In the genomic region with DNA sequence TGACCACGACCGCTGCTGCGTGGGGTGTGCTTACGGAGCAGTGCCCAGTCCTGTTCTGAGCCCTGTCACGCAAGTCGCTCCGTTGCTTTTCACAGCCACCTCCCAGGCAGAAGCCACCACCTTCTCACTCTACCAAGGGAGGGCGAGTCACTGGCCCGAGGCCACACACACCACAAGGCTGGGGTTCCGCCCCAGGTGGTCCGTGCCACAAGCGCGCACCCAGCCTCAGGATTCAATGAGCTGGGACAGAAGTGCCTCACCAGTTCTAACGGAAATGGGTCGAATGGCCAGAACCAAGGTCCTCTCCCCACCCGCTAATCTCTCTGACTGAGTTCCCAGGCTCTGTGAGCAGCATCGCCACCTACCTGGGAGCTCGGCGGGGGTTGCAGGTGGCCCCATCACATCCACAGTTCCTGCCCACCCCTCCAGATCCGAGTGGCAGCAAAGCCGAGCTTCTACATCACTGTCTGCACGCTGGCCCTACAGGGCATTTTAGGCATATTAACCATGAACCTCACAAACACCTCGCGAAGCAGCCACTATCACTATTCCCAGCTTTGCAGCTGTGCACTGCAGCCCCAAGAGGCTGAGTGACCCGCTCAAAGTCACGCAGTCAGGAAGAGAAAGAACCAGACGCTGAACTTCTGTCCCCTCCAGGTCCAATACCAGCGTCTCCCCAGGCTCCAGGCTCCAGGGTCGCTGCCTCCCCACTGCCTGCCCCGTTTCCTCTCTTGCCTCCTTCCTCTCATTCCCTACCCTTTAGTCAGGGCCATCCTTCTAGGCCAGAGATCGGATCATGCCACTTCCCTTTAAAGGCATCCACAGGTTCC, we compare ENCODE assay signal across 13 cellular contexts.
DNase-seq lines count a peak whose midpoint lies in the region; ATAC-seq and TF ChIP-seq lines count a peak whose summit lies in the region.
"Had no signal": no experiment of that assay in that cellular context is flagged by ENCODE, and none has a peak within 500 bp of the region (broad histone marks: within the 10 kb centered on the region; RNA-seq: fewer than 3 reads in every experiment).

No MANE protein-coding gene starts in this region.

- no TSS peak for BruUV-seq in A673 (replicated peaks; lab: Mats Ljungman, UMichigan)

- peak overlapping the region; percentile 70 for H3K27ac Mint-ChIP-seq in T-helper 17 cell

- peak overlapping the region; percentile 86 for H3K4me2 ChIP-seq in BLaER1

- intact Hi-C loops in A673 (cut with micrococcal nuclease; ENCODE audit: unreplicated experiment), result no loop called here

- peaks cover 9% of the 10 kb centered on the region for H3K4me1 Mint-ChIP-seq in T-helper 17 cell

- CTCF ChIA-PET in A673 (lab: Charles Lee), result no interaction called here

- no peaks in the 10 kb centered on the region for H3K27me3 ChIP-seq in BLaER1
- H3K27me3 ChIP-seq in A673 (replicated peaks; ENCODE audit: insufficient read depth, low read depth, low read length, poor library complexity), result no peaks in the 10 kb centered on the region

- ATAC-seq in GM19043 (IDR thresholded peaks at IDR 0.05; ENCODE audit: low read depth, unreplicated experiment) (peak; percentile 78), HG02798 (IDR thresholded peaks at IDR 0.05; ENCODE audit: poor library complexity, unreplicated experiment) (peak; percentile 72), T-helper 17 cell (no peak), GM21423 (IDR thresholded peaks at IDR 0.05; ENCODE audit: unreplicated experiment) (no peak)
- ATAC-seq: left ventricle myocardium superior had no signal

- H3K27ac ChIP-seq in BLaER1, result no peak overlapping the region
- no peak overlapping the region for H3K27ac ChIP-seq in A673 (ENCODE audit: low read depth, low read length, poor library complexity, severe bottlenecking)
- H3K27ac ChIP-seq: coronary artery, VCaP had no signal

- peaks cover 33% of the 10 kb centered on the region for H3K27me3 Mint-ChIP-seq in T-helper 17 cell

- DNase-seq in T-helper 17 cell (no peak), LoVo (ENCODE audit: low spot score) (no peak), A673 (ENCODE audit: low spot score) (no peak)
- no peak for DNase-seq in stimulated activated CD4-positive, alpha-beta T cell treated with anti-CD3 and anti-CD28 coated beads, Interleukin-4, amount 100 ng/mL, for 4 hours
- DNase-seq: activated gamma-delta T cell treated with Interleukin-2 at 50 U/mL for 16 hours, foreskin melanocyte, left ventricle myocardium superior had no signal

- peaks cover 36% of the 10 kb centered on the region for H4K20me1 ChIP-seq in BLaER1

- H3K4me3 Mint-ChIP-seq in T-helper 17 cell, result no peak overlapping the region

- H3K4me3 ChIP-seq in BLaER1, result peak overlapping the region; percentile 35; the same call in 1 of the 2 replicates
- no peak overlapping the region for H3K4me3 ChIP-seq in A673 (ENCODE audit: low read depth, low read length, poor library complexity, severe bottlenecking)
- H3K4me3 ChIP-seq: coronary artery had no signal

- POLR2A ChIA-PET in A673 (lab: Charles Lee; ENCODE audit: low non-redundant PET), result no interaction called here

- TF ChIP-seq CTCF in A673 (conservative IDR thresholded peaks at IDR 0.05; ENCODE audit: low read depth, low read length), result no peak

- H3K36me3 Mint-ChIP-seq in T-helper 17 cell (ENCODE audit: low read depth), result no peaks in the 10 kb centered on the region

- H3K36me3 ChIP-seq in BLaER1 (no peaks in the 10 kb centered on the region), A673 (ENCODE audit: insufficient read depth, low read length, poor library complexity, severe bottlenecking) (no peaks in the 10 kb centered on the region)

- H3K9me3 ChIP-seq in BLaER1, result no peaks in the 10 kb centered on the region
- H3K9me3 ChIP-seq in T-helper 17 cell (ENCODE audit: control insufficient read depth, low read length, poor library complexity, severe bottlenecking), result no peaks in the 10 kb centered on the region
- no peaks in the 10 kb centered on the region for H3K9me3 ChIP-seq in A673 (ENCODE audit: low read depth, low read length, poor library complexity, severe bottlenecking)

- no peak overlapping the region for H3K9ac ChIP-seq in BLaER1

- peaks cover 93% of the 10 kb centered on the region for H3K4me1 ChIP-seq in BLaER1
- H3K4me1 ChIP-seq in A673 (ENCODE audit: insufficient read depth, low read length, poor library complexity, severe bottlenecking), result no peaks in the 10 kb centered on the region

Comparison
In these comparisons a context has a peak if more than half of its experiments do, and no peak if none do; other contexts are left out.
1. ATAC-seq: peak in GM19043 (single experiment) and HG02798 (single experiment); none in T-helper 17 cell (single experiment) and GM21423 (single experiment).